2 cellular contexts compared by ENCODE assay signal in genomic region chr3:149717391-149718056, GRCh38.
A peak's percentile ranks its signal among the peaks of the same experiment; 100 is the strongest.
TF ChIP-seq lines count a peak whose summit lies in the region.

No MANE protein-coding gene starts in this region.

TF ChIP-seq in SK-N-SH, 30 proteins besides CTCF, POLR2A, EP300 and RAD21:
- no peak for TF ChIP-seq IRF3 (IDR thresholded peaks at IDR 0.05; ENCODE audit: low read depth, low read length)
- no peak for TF ChIP-seq RXRA (IDR thresholded peaks at IDR 0.05; ENCODE audit: borderline replicate concordance, low read depth)
- peak; percentile 86 for TF ChIP-seq SMC3 (IDR thresholded peaks at IDR 0.05; ENCODE audit: low read depth, low read length)
TF ChIP-seq in SK-N-SH: peak in this region for 1.

TF ChIP-seq in endothelial cell of umbilical vein, 7 proteins besides CTCF, POLR2A, EP300 and RAD21:
- TF ChIP-seq POLR2AphosphoS5 (IDR thresholded peaks at IDR 0.05; ENCODE audit: insufficient read depth, low read depth, low read length) (no peak), EZH2 (IDR thresholded peaks at IDR 0.05; ENCODE audit: borderline replicate concordance, low read depth, low read length, severe bottlenecking) (no peak), MYC (IDR thresholded peaks at IDR 0.05; ENCODE audit: low read depth, low read length) (no peak), MAX (IDR thresholded peaks at IDR 0.05; ENCODE audit: insufficient read depth, insufficient read length) (no peak), GATA2 (IDR thresholded peaks at IDR 0.05; ENCODE audit: insufficient read depth, insufficient read length, low read depth, low read length) (no peak), FOS (IDR thresholded peaks at IDR 0.05; ENCODE audit: borderline replicate concordance, insufficient read depth, low read length) (no peak), JUN (IDR thresholded peaks at IDR 0.05; ENCODE audit: borderline replicate concordance, insufficient read depth, insufficient read length, low read depth) (no peak)
